2 cellular contexts compared by ENCODE assay signal in the genomic region with DNA sequence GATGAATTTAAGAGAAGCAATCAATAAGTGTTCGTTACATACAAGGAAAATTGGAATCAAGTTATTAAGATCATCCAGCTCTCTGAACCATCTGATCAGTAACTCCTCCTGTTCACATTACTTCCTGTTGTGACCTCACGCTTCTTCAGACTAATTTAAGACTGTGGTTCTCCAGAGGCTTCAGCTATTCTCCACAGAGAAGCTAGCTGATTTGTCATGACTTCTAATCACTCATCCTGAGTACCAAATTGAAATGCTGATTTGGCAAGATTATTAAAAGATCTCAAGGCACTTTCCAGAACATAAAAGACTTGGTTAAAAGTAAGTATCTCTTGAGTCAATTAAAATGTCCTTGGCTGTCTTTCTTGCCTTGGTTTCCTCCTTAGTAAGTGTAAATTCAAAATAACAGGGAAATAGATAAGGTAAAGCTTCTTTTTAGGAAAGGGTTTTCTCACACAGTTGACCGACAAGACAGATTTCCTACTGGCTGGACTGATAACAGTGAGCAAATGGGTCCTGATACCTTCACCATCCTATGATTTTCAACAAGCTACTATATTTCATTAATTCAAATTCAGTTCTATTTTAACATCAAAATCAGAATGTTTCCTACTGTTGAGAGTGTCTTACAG.
TF ChIP-seq lines count a peak whose summit lies in the region.

No MANE protein-coding gene starts in this region.

TF ChIP-seq in A549, 52 proteins besides CTCF, POLR2A, EP300 and RAD21:
- TF ChIP-seq MAFK (IDR thresholded peaks at IDR 0.05; ENCODE audit: partially characterized antibody) (peak; percentile 63), PHF8 (IDR thresholded peaks at IDR 0.05; ENCODE audit: borderline replicate concordance, low read depth) (no peak), ZSCAN20 (CRISPR knock-in tag; IDR thresholded peaks at IDR 0.05) (no peak)

TF ChIP-seq in HepG2, 621 proteins besides CTCF, POLR2A, EP300 and RAD21:
- TF ChIP-seq ZNF17 (CRISPR knock-in tag; IDR thresholded peaks at IDR 0.05) (no peak), NCOA2 (CRISPR knock-in tag; IDR thresholded peaks at IDR 0.05) (no peak), JARID2 (CRISPR knock-in tag; IDR thresholded peaks at IDR 0.05; ENCODE audit: insufficient replicate concordance) (no peak), AHR (CRISPR knock-in tag; IDR thresholded peaks at IDR 0.05) (no peak), LCORL (IDR thresholded peaks at IDR 0.05) (no peak), LCORL (CRISPR knock-in tag; IDR thresholded peaks at IDR 0.05) (no peak), ZNF331 (CRISPR knock-in tag; IDR thresholded peaks at IDR 0.05) (no peak), ZNF484 (CRISPR knock-in tag; IDR thresholded peaks at IDR 0.05; ENCODE audit: borderline replicate concordance, low read depth) (no peak), MAFK (conservative IDR thresholded peaks at IDR 0.05 in 1 of 2, IDR thresholded peaks at IDR 0.05 in 1 of 2; ENCODE audit: low read length in 2 of 2) (peak; percentile 34 to 58; a peak in 2 of 4 replicates)
- TF ChIP-seq, protein P1, sequence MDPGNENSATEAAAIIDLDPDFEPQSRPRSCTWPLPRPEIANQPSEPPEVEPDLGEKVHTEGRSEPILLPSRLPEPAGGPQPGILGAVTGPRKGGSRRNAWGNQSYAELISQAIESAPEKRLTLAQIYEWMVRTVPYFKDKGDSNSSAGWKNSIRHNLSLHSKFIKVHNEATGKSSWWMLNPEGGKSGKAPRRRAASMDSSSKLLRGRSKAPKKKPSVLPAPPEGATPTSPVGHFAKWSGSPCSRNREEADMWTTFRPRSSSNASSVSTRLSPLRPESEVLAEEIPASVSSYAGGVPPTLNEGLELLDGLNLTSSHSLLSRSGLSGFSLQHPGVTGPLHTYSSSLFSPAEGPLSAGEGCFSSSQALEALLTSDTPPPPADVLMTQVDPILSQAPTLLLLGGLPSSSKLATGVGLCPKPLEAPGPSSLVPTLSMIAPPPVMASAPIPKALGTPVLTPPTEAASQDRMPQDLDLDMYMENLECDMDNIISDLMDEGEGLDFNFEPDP (CRISPR knock-in tag; conservative IDR thresholded peaks at IDR 0.05) = no peak
